ENCODE assay signal across 2 cellular contexts in genomic region chr11:130652671-130653335, GRCh38.
A peak's percentile ranks its signal among the peaks of the same experiment; 100 is the strongest.
TF ChIP-seq lines count a peak whose summit lies in the region.

No MANE protein-coding gene starts in this region.

TF ChIP-seq in IMR-90, 13 proteins besides CTCF, POLR2A, EP300 and RAD21 (continued from another document):
- 0 out of 2 replicates have a peak, but pooled peaks have one; percentile 12 for TF ChIP-seq MXI1 (IDR thresholded peaks at IDR 0.05; ENCODE audit: borderline replicate concordance, low read depth, low read length)

TF ChIP-seq in HepG2, 621 proteins besides CTCF, POLR2A, EP300 and RAD21:
- TF ChIP-seq ZBTB40 (IDR thresholded peaks at IDR 0.05) (no peak), ZBTB40 (CRISPR knock-in tag; IDR thresholded peaks at IDR 0.05) (peak; percentile 67; the same call in 1 of the 2 replicates), NKX3-1 (CRISPR knock-in tag; IDR thresholded peaks at IDR 0.05) (no peak)
